In the genomic region with DNA sequence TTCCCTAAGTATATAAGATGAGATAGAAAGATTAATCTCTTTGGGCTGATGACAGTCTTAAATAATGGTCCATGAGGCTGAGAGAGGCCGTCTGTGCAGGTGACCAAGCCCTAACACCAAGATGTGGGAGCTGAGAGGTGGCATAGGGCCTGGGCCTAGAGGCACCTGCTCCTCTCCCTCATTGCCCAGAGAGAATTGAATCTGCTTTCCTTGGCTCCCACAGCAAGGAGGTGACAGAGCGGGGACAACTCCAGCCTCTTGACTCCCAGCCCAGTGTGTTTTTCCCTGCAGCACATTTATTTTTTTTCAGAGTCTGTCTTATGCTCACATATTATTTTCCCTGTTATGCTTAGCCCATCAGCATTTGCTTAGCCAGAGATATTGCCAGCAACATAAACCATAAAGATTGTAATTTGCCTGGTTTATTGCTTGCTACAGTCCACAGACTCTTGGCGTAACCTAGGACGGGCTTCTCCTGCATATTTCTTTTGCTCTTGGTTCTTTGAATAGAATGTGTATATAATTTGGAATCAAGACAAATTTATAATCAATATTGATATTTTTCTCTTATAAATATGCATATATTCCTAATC, we compare ENCODE assay signal across 15 cellular contexts.
DNase-seq lines count a peak whose midpoint lies in the region; ATAC-seq and TF ChIP-seq lines count a peak whose summit lies in the region.
"Had no signal": no experiment of that assay in that cellular context is flagged by ENCODE, and none has a peak within 500 bp of the region (broad histone marks: within the 10 kb centered on the region; RNA-seq: fewer than 3 reads in every experiment).

No MANE protein-coding gene starts in this region.

- H3K27me3 Mint-ChIP-seq in stimulated activated memory B cell treated with anti-CD40 and anti-IgM and Interleukin-4, amounts not matched to agents 10 μg/mL and 1 μg/mL and 100 μg/mL, for 72 hours, result no peaks in the 10 kb centered on the region
- H3K27me3 Mint-ChIP-seq: CD4-positive, CD25-positive, alpha-beta regulatory T cell had no signal

- ATAC-seq in GM21576 (IDR thresholded peaks at IDR 0.05; ENCODE audit: unreplicated experiment), result no peak
- ATAC-seq in stimulated activated memory B cell treated with anti-CD40 and anti-IgM and Interleukin-4, amounts not matched to agents 10 μg/mL and 1 μg/mL and 100 μg/mL, for 72 hours, result no peak

- intact Hi-C loops in prostate gland (cut with DNase I), result no loop called here

- no peak for TF ChIP-seq CTCF in LNCaP clone FGC (IDR thresholded peaks at IDR 0.05; ENCODE audit: control insufficient read depth, extremely low read depth, insufficient read depth)
- TF ChIP-seq CTCF in prostate gland (IDR thresholded peaks at IDR 0.05), result no peak

- H3K4me3 ChIP-seq in LNCaP clone FGC (ENCODE audit: low read depth, low read length) (no peak overlapping the region), prostate gland (no peak overlapping the region)
- H3K4me3 ChIP-seq: BLaER1 treated with 17β-estradiol and CSF1 and Interleukin-3, amounts not matched to agents 10 nM and 100 nM; GM23248 had no signal

- H3K9me3 Mint-ChIP-seq in stimulated activated memory B cell treated with anti-CD40 and anti-IgM and Interleukin-4, amounts not matched to agents 10 μg/mL and 1 μg/mL and 100 μg/mL, for 72 hours, result peaks cover 2% of the 10 kb centered on the region

- no peak overlapping the region for H3K27ac ChIP-seq in prostate gland
- H3K27ac ChIP-seq: BLaER1 treated with 17β-estradiol and CSF1 and Interleukin-3, amounts not matched to agents 10 nM and 100 nM; GM23248 had no signal

- no peaks in the 10 kb centered on the region for H3K4me1 Mint-ChIP-seq in stimulated activated memory B cell treated with anti-CD40 and anti-IgM and Interleukin-4, amounts not matched to agents 10 μg/mL and 1 μg/mL and 100 μg/mL, for 72 hours
- H3K4me1 Mint-ChIP-seq: CD4-positive, CD25-positive, alpha-beta regulatory T cell had no signal

- WGBS in prostate gland, result 72% methylated on average over 4 of the region's 4 CpGs

- H3K36me3 Mint-ChIP-seq in stimulated activated memory B cell treated with anti-CD40 and anti-IgM and Interleukin-4, amounts not matched to agents 10 μg/mL and 1 μg/mL and 100 μg/mL, for 72 hours, result no peaks in the 10 kb centered on the region
- H3K36me3 Mint-ChIP-seq: CD4-positive, CD25-positive, alpha-beta regulatory T cell had no signal

- no peak overlapping the region for H3K4me3 Mint-ChIP-seq in stimulated activated memory B cell treated with anti-CD40 and anti-IgM and Interleukin-4, amounts not matched to agents 10 μg/mL and 1 μg/mL and 100 μg/mL, for 72 hours
- H3K4me3 Mint-ChIP-seq: CD4-positive, CD25-positive, alpha-beta regulatory T cell had no signal

- TF ChIP-seq POLR2A in prostate gland (IDR thresholded peaks at IDR 0.05), result no peak

- no peaks in the 10 kb centered on the region for H3K9me3 ChIP-seq in prostate gland
- H3K9me3 ChIP-seq: BLaER1 treated with 17β-estradiol and CSF1 and Interleukin-3, amounts not matched to agents 10 nM and 100 nM had no signal

- H3K27ac Mint-ChIP-seq in stimulated activated memory B cell treated with anti-CD40 and anti-IgM and Interleukin-4, amounts not matched to agents 10 μg/mL and 1 μg/mL and 100 μg/mL, for 72 hours, result no peak overlapping the region
- H3K27ac Mint-ChIP-seq: CD4-positive, CD25-positive, alpha-beta regulatory T cell had no signal

- DNase-seq in LNCaP clone FGC (ENCODE audit: low read depth) (peak; percentile 56), cerebellar cortex (ENCODE audit: low spot score) (peak; percentile 52), medulla oblongata (ENCODE audit: extremely low spot score) (peak; percentile 49), prostate gland (ENCODE audit: low spot score) (peak; percentile 6), NCI-H1436 treated with DMSO at 0.1 percent for 48 hours (lab: John Stamatoyannopoulos, UW) (no peak)
- DNase-seq: ACHN; CD4-positive, CD25-positive, alpha-beta regulatory T cell; DMS79 treated with DMSO at 0.1 percent for 48 hours; GF-D8; GM23248; IMR-90; KBM-7 had no signal

- H3K36me3 ChIP-seq in prostate gland, result no peaks in the 10 kb centered on the region
- H3K36me3 ChIP-seq: BLaER1 treated with 17β-estradiol and CSF1 and Interleukin-3, amounts not matched to agents 10 nM and 100 nM had no signal

- H3K4me1 ChIP-seq in prostate gland (replicated peaks), result peaks cover 3% of the 10 kb centered on the region
- H3K4me1 ChIP-seq: BLaER1 treated with 17β-estradiol and CSF1 and Interleukin-3, amounts not matched to agents 10 nM and 100 nM had no signal

- no peaks in the 10 kb centered on the region for H3K27me3 ChIP-seq in prostate gland (replicated peaks; ENCODE audit: insufficient read depth)
- H3K27me3 ChIP-seq: BLaER1 treated with 17β-estradiol and CSF1 and Interleukin-3, amounts not matched to agents 10 nM and 100 nM had no signal
